1 cellular context compared by ENCODE assay signal in the genomic region with DNA sequence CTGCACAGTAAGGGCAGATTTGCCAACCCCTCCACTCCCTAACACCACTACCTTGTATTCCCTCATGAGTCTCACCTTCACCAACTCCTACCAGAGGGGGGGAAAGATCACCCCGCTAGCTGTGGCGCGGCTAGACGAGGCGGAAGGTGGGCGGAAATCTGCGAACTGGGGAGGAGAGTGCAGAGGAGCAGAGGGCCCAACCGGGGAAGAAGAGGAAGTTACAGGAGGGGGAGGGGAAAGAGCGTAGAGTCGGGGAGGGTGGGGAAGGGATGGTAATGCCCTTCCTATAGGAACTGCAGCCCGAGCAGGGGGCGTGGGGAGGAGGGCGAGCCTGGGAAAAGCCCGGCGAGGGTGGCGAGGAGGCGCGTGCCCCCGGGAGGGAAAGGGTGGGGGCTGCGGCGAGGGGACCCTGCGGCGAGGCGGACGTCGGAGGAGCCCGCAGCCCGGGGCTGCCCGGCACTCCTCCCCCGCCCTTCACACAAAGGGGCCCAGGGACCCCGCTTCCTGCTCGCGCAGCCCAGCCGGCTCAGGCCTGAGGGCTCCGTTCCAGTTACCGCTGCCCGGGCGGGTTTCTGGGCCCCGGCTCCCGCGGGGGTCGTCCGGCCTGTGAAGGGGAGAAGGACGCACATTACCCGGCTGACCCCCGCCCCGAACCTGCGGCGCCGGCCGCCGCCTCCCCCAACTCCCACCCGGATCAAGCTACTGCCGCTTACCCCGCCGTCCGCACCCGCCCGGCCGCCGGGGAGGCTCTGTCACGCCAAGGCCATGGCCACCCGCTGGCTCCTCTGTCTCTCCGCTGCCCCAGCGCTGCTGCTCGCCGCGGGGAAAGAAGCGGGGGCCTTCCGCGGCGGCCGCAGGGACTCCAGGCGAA.
TF ChIP-seq lines count a peak whose summit lies in the region.

No MANE protein-coding gene starts in this region.

TF ChIP-seq in K562, 482 proteins besides CTCF, POLR2A, EP300 and RAD21 (continued from another document and continues in another):
- TF ChIP-seq, protein P1, sequence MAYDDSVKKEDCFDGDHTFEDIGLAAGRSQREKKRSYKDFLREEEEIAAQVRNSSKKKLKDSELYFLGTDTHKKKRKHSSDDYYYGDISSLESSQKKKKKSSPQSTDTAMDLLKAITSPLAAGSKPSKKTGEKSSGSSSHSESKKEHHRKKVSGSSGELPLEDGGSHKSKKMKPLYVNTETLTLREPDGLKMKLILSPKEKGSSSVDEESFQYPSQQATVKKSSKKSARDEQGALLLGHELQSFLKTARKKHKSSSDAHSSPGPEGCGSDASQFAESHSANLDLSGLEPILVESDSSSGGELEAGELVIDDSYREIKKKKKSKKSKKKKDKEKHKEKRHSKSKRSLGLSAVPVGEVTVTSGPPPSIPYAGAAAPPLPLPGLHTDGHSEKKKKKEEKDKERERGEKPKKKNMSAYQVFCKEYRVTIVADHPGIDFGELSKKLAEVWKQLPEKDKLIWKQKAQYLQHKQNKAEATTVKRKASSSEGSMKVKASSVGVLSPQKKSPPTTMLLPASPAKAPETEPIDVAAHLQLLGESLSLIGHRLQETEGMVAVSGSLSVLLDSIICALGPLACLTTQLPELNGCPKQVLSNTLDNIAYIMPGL (CRISPR knock-in tag; IDR thresholded peaks at IDR 0.05), result 0 out of 2 replicates have a peak, but pooled peaks have one; percentile 6
- TF ChIP-seq, protein P2, sequence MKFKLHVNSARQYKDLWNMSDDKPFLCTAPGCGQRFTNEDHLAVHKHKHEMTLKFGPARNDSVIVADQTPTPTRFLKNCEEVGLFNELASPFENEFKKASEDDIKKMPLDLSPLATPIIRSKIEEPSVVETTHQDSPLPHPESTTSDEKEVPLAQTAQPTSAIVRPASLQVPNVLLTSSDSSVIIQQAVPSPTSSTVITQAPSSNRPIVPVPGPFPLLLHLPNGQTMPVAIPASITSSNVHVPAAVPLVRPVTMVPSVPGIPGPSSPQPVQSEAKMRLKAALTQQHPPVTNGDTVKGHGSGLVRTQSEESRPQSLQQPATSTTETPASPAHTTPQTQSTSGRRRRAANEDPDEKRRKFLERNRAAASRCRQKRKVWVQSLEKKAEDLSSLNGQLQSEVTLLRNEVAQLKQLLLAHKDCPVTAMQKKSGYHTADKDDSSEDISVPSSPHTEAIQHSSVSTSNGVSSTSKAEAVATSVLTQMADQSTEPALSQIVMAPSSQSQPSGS (CRISPR knock-in tag; IDR thresholded peaks at IDR 0.05), result no peak
- TF ChIP-seq DNMT1 (IDR thresholded peaks at IDR 0.05), result no peak
- TF ChIP-seq KLF1 (tag; IDR thresholded peaks at IDR 0.05), result no peak
- no peak for TF ChIP-seq ETS1 (conservative IDR thresholded peaks at IDR 0.05; ENCODE audit: control insufficient read depth, low read depth, low read length)
- no peak for TF ChIP-seq ASH1L (IDR thresholded peaks at IDR 0.05; ENCODE audit: borderline replicate concordance, low read depth, partially characterized antibody)
- TF ChIP-seq PRPF4 (IDR thresholded peaks at IDR 0.05; ENCODE audit: insufficient read depth, low read depth, low read length, poor library complexity, severe bottlenecking), result no peak
- TF ChIP-seq ZBTB17 (CRISPR knock-in tag; IDR thresholded peaks at IDR 0.05), result no peak
- no peak for TF ChIP-seq CBX8 (IDR thresholded peaks at IDR 0.05; ENCODE audit: borderline replicate concordance, extremely low read depth, low read depth, low read length, poor library complexity, severe bottlenecking)
- no peak for TF ChIP-seq ZNF583 (CRISPR knock-in tag; IDR thresholded peaks at IDR 0.05)
- TF ChIP-seq, protein P3, sequence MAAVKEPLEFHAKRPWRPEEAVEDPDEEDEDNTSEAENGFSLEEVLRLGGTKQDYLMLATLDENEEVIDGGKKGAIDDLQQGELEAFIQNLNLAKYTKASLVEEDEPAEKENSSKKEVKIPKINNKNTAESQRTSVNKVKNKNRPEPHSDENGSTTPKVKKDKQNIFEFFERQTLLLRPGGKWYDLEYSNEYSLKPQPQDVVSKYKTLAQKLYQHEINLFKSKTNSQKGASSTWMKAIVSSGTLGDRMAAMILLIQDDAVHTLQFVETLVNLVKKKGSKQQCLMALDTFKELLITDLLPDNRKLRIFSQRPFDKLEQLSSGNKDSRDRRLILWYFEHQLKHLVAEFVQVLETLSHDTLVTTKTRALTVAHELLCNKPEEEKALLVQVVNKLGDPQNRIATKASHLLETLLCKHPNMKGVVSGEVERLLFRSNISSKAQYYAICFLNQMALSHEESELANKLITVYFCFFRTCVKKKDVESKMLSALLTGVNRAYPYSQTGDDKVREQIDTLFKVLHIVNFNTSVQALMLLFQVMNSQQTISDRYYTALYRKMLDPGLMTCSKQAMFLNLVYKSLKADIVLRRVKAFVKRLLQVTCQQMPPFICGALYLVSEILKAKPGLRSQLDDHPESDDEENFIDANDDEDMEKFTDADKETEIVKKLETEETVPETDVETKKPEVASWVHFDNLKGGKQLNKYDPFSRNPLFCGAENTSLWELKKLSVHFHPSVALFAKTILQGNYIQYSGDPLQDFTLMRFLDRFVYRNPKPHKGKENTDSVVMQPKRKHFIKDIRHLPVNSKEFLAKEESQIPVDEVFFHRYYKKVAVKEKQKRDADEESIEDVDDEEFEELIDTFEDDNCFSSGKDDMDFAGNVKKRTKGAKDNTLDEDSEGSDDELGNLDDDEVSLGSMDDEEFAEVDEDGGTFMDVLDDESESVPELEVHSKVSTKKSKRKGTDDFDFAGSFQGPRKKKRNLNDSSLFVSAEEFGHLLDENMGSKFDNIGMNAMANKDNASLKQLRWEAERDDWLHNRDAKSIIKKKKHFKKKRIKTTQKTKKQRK (IDR thresholded peaks at IDR 0.05; ENCODE audit: borderline replicate concordance, low read depth, low read length), result no peak
- TF ChIP-seq ARNT (IDR thresholded peaks at IDR 0.05), result 0 out of 4 replicates have a peak, but pooled peaks of 1 of the 2 experiments have one; percentile 26
- no peak for TF ChIP-seq EHMT2 (IDR thresholded peaks at IDR 0.05)
- peak; percentile 46; the same call in 1 of the 2 replicates for TF ChIP-seq GTF2E2 (tag; IDR thresholded peaks at IDR 0.05)
- no peak for TF ChIP-seq ZNF561 (CRISPR knock-in tag; conservative IDR thresholded peaks at IDR 0.05)
- TF ChIP-seq CREB3L1 (IDR thresholded peaks at IDR 0.05; ENCODE audit: borderline replicate concordance, low read depth), result no peak
- TF ChIP-seq PTRF (tag; IDR thresholded peaks at IDR 0.05), result no peak
- no peak for TF ChIP-seq THRAP3 (IDR thresholded peaks at IDR 0.05; ENCODE audit: borderline replicate concordance)
- no peak for TF ChIP-seq ZSCAN32 (CRISPR knock-in tag; IDR thresholded peaks at IDR 0.05)
- TF ChIP-seq POLR2G (IDR thresholded peaks at IDR 0.05; ENCODE audit: low read depth, low read length), result peak; percentile 77
- no peak for TF ChIP-seq ZNF140 (CRISPR knock-in tag; IDR thresholded peaks at IDR 0.05)
- no peak for TF ChIP-seq SMC3 (conservative IDR thresholded peaks at IDR 0.05; ENCODE audit: insufficient read depth, low read depth, low read length)
- no peak for TF ChIP-seq ZNF830 (CRISPR knock-in tag; IDR thresholded peaks at IDR 0.05)
- no peak for TF ChIP-seq ZNF121 (CRISPR knock-in tag; conservative IDR thresholded peaks at IDR 0.05)
- no peak for TF ChIP-seq MEF2A (IDR thresholded peaks at IDR 0.05; ENCODE audit: control insufficient read depth, low read depth, low read length)
- no peak; the same call in 1 of the 2 replicates for TF ChIP-seq SMAD4 (CRISPR knock-in tag; conservative IDR thresholded peaks at IDR 0.05)
- no peak for TF ChIP-seq ZFP1 (CRISPR knock-in tag; IDR thresholded peaks at IDR 0.05)
- peak; percentile 72; the same call in 1 of the 2 replicates for TF ChIP-seq RNF2 (IDR thresholded peaks at IDR 0.05)
- TF ChIP-seq ETV5 (CRISPR knock-in tag; IDR thresholded peaks at IDR 0.05; ENCODE audit: low read depth), result no peak
- peak; percentile 13; the same call in 1 of the 2 replicates for TF ChIP-seq NFIC (IDR thresholded peaks at IDR 0.05)
- TF ChIP-seq ZBTB11 (CRISPR knock-in tag; IDR thresholded peaks at IDR 0.05), result no peak; a peak in 1 of 6 replicates
- TF ChIP-seq PHTF2 (CRISPR knock-in tag; IDR thresholded peaks at IDR 0.05), result no peak
- TF ChIP-seq GTF3C2 (IDR thresholded peaks at IDR 0.05; ENCODE audit: borderline replicate concordance, extremely low read depth, insufficient read length), result no peak
- TF ChIP-seq, protein P4, sequence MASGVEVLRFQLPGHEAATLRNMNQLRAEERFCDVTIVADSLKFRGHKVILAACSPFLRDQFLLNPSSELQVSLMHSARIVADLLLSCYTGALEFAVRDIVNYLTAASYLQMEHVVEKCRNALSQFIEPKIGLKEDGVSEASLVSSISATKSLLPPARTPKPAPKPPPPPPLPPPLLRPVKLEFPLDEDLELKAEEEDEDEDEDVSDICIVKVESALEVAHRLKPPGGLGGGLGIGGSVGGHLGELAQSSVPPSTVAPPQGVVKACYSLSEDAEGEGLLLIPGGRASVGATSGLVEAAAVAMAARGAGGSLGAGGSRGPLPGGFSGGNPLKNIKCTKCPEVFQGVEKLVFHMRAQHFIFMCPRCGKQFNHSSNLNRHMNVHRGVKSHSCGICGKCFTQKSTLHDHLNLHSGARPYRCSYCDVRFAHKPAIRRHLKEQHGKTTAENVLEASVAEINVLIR (CRISPR knock-in tag; IDR thresholded peaks at IDR 0.05), result no peak
- TF ChIP-seq, protein P5, sequence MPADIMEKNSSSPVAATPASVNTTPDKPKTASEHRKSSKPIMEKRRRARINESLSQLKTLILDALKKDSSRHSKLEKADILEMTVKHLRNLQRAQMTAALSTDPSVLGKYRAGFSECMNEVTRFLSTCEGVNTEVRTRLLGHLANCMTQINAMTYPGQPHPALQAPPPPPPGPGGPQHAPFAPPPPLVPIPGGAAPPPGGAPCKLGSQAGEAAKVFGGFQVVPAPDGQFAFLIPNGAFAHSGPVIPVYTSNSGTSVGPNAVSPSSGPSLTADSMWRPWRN (IDR thresholded peaks at IDR 0.05; ENCODE audit: low read depth), result no peak
- no peak for TF ChIP-seq SP1 (CRISPR knock-in tag; IDR thresholded peaks at IDR 0.05)
